17 cellular contexts compared by ENCODE assay signal in the genomic region with DNA sequence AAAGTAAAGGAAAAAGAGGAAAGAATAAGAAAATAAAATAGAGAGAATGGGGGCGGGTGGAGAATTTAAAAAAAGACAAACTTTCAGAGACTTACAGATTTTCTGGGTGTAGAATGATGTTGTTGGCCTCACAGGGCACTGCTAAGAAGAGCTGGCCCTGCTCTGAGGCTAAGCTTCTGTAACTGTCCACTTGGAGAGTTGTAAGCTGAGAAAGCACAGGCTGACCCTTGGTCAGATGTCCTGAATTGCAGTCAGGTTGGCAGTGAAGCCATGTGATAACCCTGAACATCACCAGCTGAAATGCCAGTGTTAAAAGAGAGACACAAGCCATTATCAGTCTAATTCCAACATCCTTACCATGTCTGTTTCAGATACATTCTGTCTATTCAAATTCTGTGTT.
DNase-seq lines count a peak whose midpoint lies in the region; ATAC-seq and TF ChIP-seq lines count a peak whose summit lies in the region.
"Had no signal": no experiment of that assay in that cellular context is flagged by ENCODE, and none has a peak within 500 bp of the region (broad histone marks: within the 10 kb centered on the region; RNA-seq: fewer than 3 reads in every experiment).

No MANE protein-coding gene starts in this region.

- H3K79me2 ChIP-seq in PC-3 (ENCODE audit: low read length) = no peaks in the 10 kb centered on the region

- H3K4me1 ChIP-seq in right cardiac atrium (ENCODE audit: control insufficient read depth, insufficient read depth, low read length) = no peaks in the 10 kb centered on the region
- no peaks in the 10 kb centered on the region for H3K4me1 ChIP-seq in left ventricle myocardium inferior
- no peaks in the 10 kb centered on the region for H3K4me1 ChIP-seq in PC-3 (ENCODE audit: insufficient read depth, low read length)
- H3K4me1 ChIP-seq: BLaER1 treated with 17β-estradiol and CSF1 and Interleukin-3, amounts not matched to agents 10 nM and 100 nM had no signal

- intact Hi-C loops in right cardiac atrium (cut with DNase I) = no loop called here
- intact Hi-C loops in left ventricle myocardium inferior (cut with micrococcal nuclease) = no loop called here
- intact Hi-C loops in PC-3 (cut with micrococcal nuclease) = no loop called here

- H3K27ac Mint-ChIP-seq in nephron progenitor cell = peak overlapping the region; percentile 12
- H3K27ac Mint-ChIP-seq: B cell; CD8-positive, alpha-beta T cell had no signal

- H3K27ac ChIP-seq in right cardiac atrium (ENCODE audit: low read length) = no peak overlapping the region
- H3K27ac ChIP-seq in left ventricle myocardium inferior (replicated peaks) = no peak overlapping the region
- no peak overlapping the region for H3K27ac ChIP-seq in PC-3 (ENCODE audit: low read length)
- H3K27ac ChIP-seq: BLaER1 treated with 17β-estradiol and CSF1 and Interleukin-3, amounts not matched to agents 10 nM and 100 nM; GM23248 had no signal

- H3K27me3 Mint-ChIP-seq in nephron progenitor cell (ENCODE audit: low read depth, poor library complexity) = no peaks in the 10 kb centered on the region
- H3K27me3 Mint-ChIP-seq: B cell had no signal

- H3K9me3 Mint-ChIP-seq in nephron progenitor cell = no peaks in the 10 kb centered on the region

- WGBS in right cardiac atrium = 88% methylated on average over 1 of the region's 1 CpG

- H3K9me2 ChIP-seq in PC-3 (replicated peaks; ENCODE audit: low read length) = no peaks in the 10 kb centered on the region

- H3K4me1 Mint-ChIP-seq in nephron progenitor cell = peaks cover 15% of the 10 kb centered on the region

- DNase-seq in right cardiac atrium (no peak), left ventricle myocardium inferior (no peak), PC-3 (no peak), nephron progenitor cell (no peak), NCI-H446 (lab: John Stamatoyannopoulos, UW) (no peak), NCI-H1436 (lab: John Stamatoyannopoulos, UW) (no peak)
- no peak for DNase-seq in stimulated activated naive CD4-positive, alpha-beta T cell (lab: John Stamatoyannopoulos, UW)
- DNase-seq: 8988T; Calu3; CD8-positive, alpha-beta T cell; DMS79 treated with DMSO at 0.1 percent for 48 hours; GF-D8; GM23248; HCEC 1CT; IMR-90 had no signal

- no peaks in the 10 kb centered on the region for H3K27me3 ChIP-seq in right cardiac atrium (ENCODE audit: control insufficient read depth, insufficient read depth)
- H3K27me3 ChIP-seq in left ventricle myocardium inferior (ENCODE audit: low read depth) = no peaks in the 10 kb centered on the region
- no peaks in the 10 kb centered on the region for H3K27me3 ChIP-seq in PC-3 (ENCODE audit: low read length)
- H3K27me3 ChIP-seq: BLaER1 treated with 17β-estradiol and CSF1 and Interleukin-3, amounts not matched to agents 10 nM and 100 nM had no signal

- TF ChIP-seq CTCF in left ventricle myocardium inferior (IDR thresholded peaks at IDR 0.05; ENCODE audit: borderline replicate concordance) (no peak), PC-3 (conservative IDR thresholded peaks at IDR 0.05; ENCODE audit: low read depth, low read length) (no peak), nephron progenitor cell (IDR thresholded peaks at IDR 0.05) (no peak)

- no peak overlapping the region for H3K4me3 Mint-ChIP-seq in nephron progenitor cell
- H3K4me3 Mint-ChIP-seq: B cell; CD8-positive, alpha-beta T cell had no signal

- H4K20me1 ChIP-seq in PC-3 (ENCODE audit: low read length) = no peaks in the 10 kb centered on the region
- H4K20me1 ChIP-seq: BLaER1 treated with 17β-estradiol and CSF1 and Interleukin-3, amounts not matched to agents 10 nM and 100 nM had no signal

- H3K4me3 ChIP-seq in right cardiac atrium (ENCODE audit: low read length) (no peak overlapping the region), left ventricle myocardium inferior (no peak overlapping the region), PC-3 (ENCODE audit: low read length) (no peak overlapping the region)
- H3K4me3 ChIP-seq: BLaER1 treated with 17β-estradiol and CSF1 and Interleukin-3, amounts not matched to agents 10 nM and 100 nM; GM23248 had no signal

- no peaks in the 10 kb centered on the region for H3K36me3 Mint-ChIP-seq in nephron progenitor cell (ENCODE audit: low read depth)
- H3K36me3 Mint-ChIP-seq: CD8-positive, alpha-beta T cell had no signal

- no TSS peak for BruUV-seq in PC-3 (replicated peaks; lab: Mats Ljungman, UMichigan)

- H3K9ac ChIP-seq in PC-3 (ENCODE audit: low read length) = no peak overlapping the region
- H3K9ac ChIP-seq: BLaER1 treated with 17β-estradiol and CSF1 and Interleukin-3, amounts not matched to agents 10 nM and 100 nM; GM23248 had no signal

- H2AFZ ChIP-seq in PC-3 (ENCODE audit: low read length) = 0 out of 2 replicates have a peak overlapping the region, but pooled peaks have one; percentile 71
- H2AFZ ChIP-seq: GM23248 had no signal

- no peak overlapping the region for H3K4me2 ChIP-seq in PC-3 (ENCODE audit: low read length)
- H3K4me2 ChIP-seq: BLaER1 treated with 17β-estradiol and CSF1 and Interleukin-3, amounts not matched to agents 10 nM and 100 nM had no signal

- H3F3A ChIP-seq in PC-3 (ENCODE audit: low read length, unreplicated experiment) = no peaks in the 10 kb centered on the region

- ATAC-seq in right cardiac atrium (peak; percentile 23 to 51), PC-3 (no peak)
- ATAC-seq: CD8-positive, alpha-beta T cell had no signal

- POLR2A ChIA-PET in PC-3 (lab: Charles Lee; ENCODE audit: unreplicated experiment) = no interaction called here

- H3K9me3 ChIP-seq in right cardiac atrium (ENCODE audit: control insufficient read depth, low read length) (no peaks in the 10 kb centered on the region), left ventricle myocardium inferior (replicated peaks) (peaks cover 5% of the 10 kb centered on the region), PC-3 (ENCODE audit: low read length) (no peaks in the 10 kb centered on the region)
- H3K9me3 ChIP-seq: BLaER1 treated with 17β-estradiol and CSF1 and Interleukin-3, amounts not matched to agents 10 nM and 100 nM had no signal

- H3K36me3 ChIP-seq in left ventricle myocardium inferior (no peaks in the 10 kb centered on the region), PC-3 (ENCODE audit: low read depth, low read length) (no peaks in the 10 kb centered on the region)
- H3K36me3 ChIP-seq: BLaER1 treated with 17β-estradiol and CSF1 and Interleukin-3, amounts not matched to agents 10 nM and 100 nM had no signal

- CTCF ChIA-PET in PC-3 (lab: Charles Lee) = no interaction called here
